In the genomic region with DNA sequence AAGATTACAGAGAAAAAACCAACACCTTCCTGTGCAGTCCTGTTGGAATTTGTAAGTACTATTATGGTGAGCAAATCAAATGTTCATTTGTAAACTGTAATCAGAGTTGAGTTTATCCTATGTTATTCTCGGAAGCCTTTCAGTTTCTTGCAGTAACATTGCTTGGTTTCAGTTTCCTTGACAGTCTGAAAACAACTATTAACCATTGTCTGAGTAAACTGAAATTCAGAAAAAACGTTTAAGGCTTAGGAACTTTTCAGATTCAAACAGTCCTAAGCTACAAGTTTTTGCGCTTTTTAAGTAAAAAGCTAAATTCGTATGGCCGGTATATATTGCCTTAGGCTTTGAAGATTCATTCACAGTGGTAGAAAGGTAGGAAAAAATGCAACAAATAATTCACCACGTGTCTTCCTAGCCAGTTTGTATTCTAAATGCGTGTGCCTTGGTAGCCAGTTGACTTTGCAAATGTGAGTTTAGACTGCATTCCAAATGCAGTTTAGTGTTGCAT, we compare ENCODE assay signal across 8 cellular contexts. TPM values are rescaled to one million over a fixed set of nuclear protein-coding genes. Genes with fewer than 3 reads are reported as not detected.
DNase-seq lines count a peak whose midpoint lies in the region; ATAC-seq, FAIRE-seq and TF ChIP-seq lines count a peak whose summit lies in the region.

No MANE protein-coding gene starts in this region.

- H3K9me3 Mint-ChIP-seq in CD4-positive, alpha-beta T cell = no peaks in the 10 kb centered on the region

- H3K36me3 Mint-ChIP-seq in CD4-positive, alpha-beta T cell (ENCODE audit: low read depth) = peaks cover 85% of the 10 kb centered on the region

- peaks cover 10% of the 10 kb centered on the region for H4K20me1 ChIP-seq in GM12878 (ENCODE audit: control insufficient read depth, insufficient read depth)

- peak overlapping the region; percentile 36 for H3K27ac ChIP-seq in CD4-positive, alpha-beta T cell (ENCODE audit: low read depth, low read length)
- H3K27ac ChIP-seq in HUES64 (ENCODE audit: low read depth, low read length) = no peak overlapping the region
- H3K27ac ChIP-seq in GM12878 (ENCODE audit: control insufficient read depth, insufficient read depth) = peak overlapping the region; percentile 99
- peak overlapping the region; percentile 99 to 100 for H3K27ac ChIP-seq in left lung
- peak overlapping the region; percentile 99 to 100 (median 99) for H3K27ac ChIP-seq in thyroid gland

- peaks cover 70% of the 10 kb centered on the region for H3K4me1 Mint-ChIP-seq in CD4-positive, alpha-beta T cell (ENCODE audit: low read depth)

- no peak for FAIRE-seq in GM12878 (lab: Jason Lieb, UNC)

- H3K4me3 ChIP-seq in HUES64 (ENCODE audit: low read length) (peak overlapping the region; percentile 97), GM12878 (peak overlapping the region; percentile 87), left lung (peak overlapping the region; percentile 62 to 91), thyroid gland (replicated peaks in 1 of 3) (peak overlapping the region in 2 of 3 donors; percentile 30 to 92)

- POLR2A ChIA-PET in CD4-positive, alpha-beta T cell (lab: Charles Lee) = interaction anchor here (0.6 to 1.6 kb wide), 9 partner anchors 11 to 1947 kb away, joined by 3 to 6 read pairs (median 3); no protein-coding TSS in a partner anchor
- POLR2A ChIA-PET in GM12878 (lab: Charles Lee) = interaction anchor here (0.9 to 2.8 kb wide), 5 partner anchors 12 to 265 kb away, joined by 3 to 23 read pairs (median 6); no protein-coding TSS in a partner anchor

- peak overlapping the region; percentile 98 for H3K4me3 Mint-ChIP-seq in CD4-positive, alpha-beta T cell

- no peak for TF ChIP-seq RAD21 in GM12878 (IDR thresholded peaks at IDR 0.05; ENCODE audit: insufficient read depth, low read depth, low read length)

- CTCF ChIA-PET in CD4-positive, alpha-beta T cell (lab: Charles Lee) = interaction anchor here (1.4 kb wide), 1 partner anchor 38 kb away, joined by 6 read pairs; no protein-coding TSS in a partner anchor
- CTCF ChIA-PET in GM12878 (lab: Yijun Ruan, JAX) = interaction anchor here (1.4 to 2.5 kb wide), 4 partner anchors 11 to 266 kb away, joined by 5 to 16 read pairs (median 8); no protein-coding TSS in a partner anchor

- H3K36me3 ChIP-seq in HUES64 (ENCODE audit: insufficient read depth, low read length) (peaks cover 32% of the 10 kb centered on the region), GM12878 (ENCODE audit: control insufficient read depth in 2 of 2, insufficient read depth in 2 of 2, low read length in 1 of 2) (peaks cover 0 to 5% of the 10 kb centered on the region in 2 experiments; a peak in 2 of 4 replicates), left lung (peaks cover 0 to 6% of the 10 kb centered on the region in 2 donors), thyroid gland (no peaks in the 10 kb centered on the region)

- RAD21 ChIA-PET in GM12878 (lab: Charles Lee; ENCODE audit: unreplicated experiment) = interaction anchor here (0.8 to 2.4 kb wide), 5 partner anchors 12 to 267 kb away, joined by 4 to 10 read pairs (median 6); a partner anchor contains a TSS

- TF ChIP-seq EP300 in GM12878 (IDR thresholded peaks at IDR 0.05; ENCODE audit: borderline replicate concordance in 1 of 2, control insufficient read depth in 1 of 2, low read depth in 2 of 2, low read length in 2 of 2) = no peak

- H3K4me2 ChIP-seq in GM12878 (ENCODE audit: control insufficient read depth, insufficient read depth) = peak overlapping the region; percentile 77

- no peaks in the 10 kb centered on the region for H3K9me3 ChIP-seq in CD4-positive, alpha-beta T cell (ENCODE audit: control insufficient read depth, low read length)
- H3K9me3 ChIP-seq in HUES64 (ENCODE audit: insufficient read depth, low read depth, low read length) (no peaks in the 10 kb centered on the region), GM12878 (replicated peaks; ENCODE audit: control insufficient read depth, insufficient read depth, low read length) (no peaks in the 10 kb centered on the region), left lung (no peaks in the 10 kb centered on the region), thyroid gland (no peaks in the 10 kb centered on the region)

- TF ChIP-seq CTCF in CD4-positive, alpha-beta T cell (IDR thresholded peaks at IDR 0.05) = no peak
- no peak for TF ChIP-seq CTCF in GM12878 (IDR thresholded peaks at IDR 0.05 in 2 of 3, conservative IDR thresholded peaks at IDR 0.05 in 1 of 3; ENCODE audit: control insufficient read depth in 2 of 3, extremely low read depth in 1 of 3, insufficient read depth in 1 of 3, low read depth in 3 of 3, low read length in 3 of 3)
- no peak for TF ChIP-seq CTCF in left lung (IDR thresholded peaks at IDR 0.05)
- TF ChIP-seq CTCF in thyroid gland (IDR thresholded peaks at IDR 0.05) = no peak

- ATAC-seq in CD4-positive, alpha-beta T cell (ENCODE audit: poor library complexity) = no peak
- ATAC-seq in GM12878 (no peak), left lung (no peak), HG02870 (IDR thresholded peaks at IDR 0.05; ENCODE audit: unreplicated experiment) (no peak), GM18511 (IDR thresholded peaks at IDR 0.05; ENCODE audit: unreplicated experiment) (no peak)

- 14% methylated on average over 7 of the region's 7 CpGs for WGBS in HUES64
- WGBS in GM12878 (ENCODE audit: insufficient coverage, insufficient replicate concordance, low lambda C conversion rate, missing lambda C conversion rate) = 1% methylated on average over 7 of the region's 7 CpGs
- 2 to 3% methylated on average over 7 of the region's 7 CpGs for WGBS in thyroid gland, 2 donors

- peaks cover 79% of the 10 kb centered on the region for H3K79me2 ChIP-seq in GM12878 (ENCODE audit: control insufficient read depth, insufficient read depth, low read length)

- H2AFZ ChIP-seq in GM12878 (ENCODE audit: control insufficient read depth, low read depth, low read length) = no peak overlapping the region

- no peaks in the 10 kb centered on the region for H3K27me3 ChIP-seq in CD4-positive, alpha-beta T cell (ENCODE audit: control insufficient read depth, insufficient read depth, low read length)
- H3K27me3 ChIP-seq in HUES64 (ENCODE audit: insufficient read depth, low read length) (no peaks in the 10 kb centered on the region), GM12878 (replicated peaks in 1 of 2; ENCODE audit: control insufficient read depth in 2 of 2, insufficient read depth in 2 of 2, low read length in 1 of 2) (no peaks in the 10 kb centered on the region), left lung (no peaks in the 10 kb centered on the region), thyroid gland (no peaks in the 10 kb centered on the region)

- no peak for DNase-seq in CD4-positive, alpha-beta T cell
- DNase-seq in GM12878 (ENCODE audit: low read depth, low spot score) (no peak), left lung (no peak), thyroid gland (no peak)
- DNase-seq in effector CD8-positive, alpha-beta T cell (lab: John Stamatoyannopoulos, UW) = no peak

- peak overlapping the region; percentile 99 for H3K9ac ChIP-seq in HUES64 (ENCODE audit: low read depth, low read length)
- H3K9ac ChIP-seq in GM12878 (ENCODE audit: control insufficient read depth, insufficient read depth, low read length) = peak overlapping the region; percentile 59

- peak overlapping the region; percentile 96 for H3K27ac Mint-ChIP-seq in CD4-positive, alpha-beta T cell

- SMC1A ChIA-PET in GM12878 (lab: Charles Lee; ENCODE audit: uncharacterized antibody, unreplicated experiment) = interaction anchor here (0.9 to 6.8 kb wide), 13 partner anchors 13 to 1186 kb away, joined by 3 to 48 read pairs (median 5); no protein-coding TSS in a partner anchor

- intact Hi-C loops in CD4-positive, alpha-beta T cell (cut with DNase I, micrococcal nuclease) = loop anchor here (2.0 to 10.0 kb wide), 3 partner anchors 42 to 1642 kb away; a partner anchor contains a TSS
- intact Hi-C loops in GM12878 (cut with micrococcal nuclease; ENCODE audit: unreplicated experiment) = loop anchor here (1.0 kb wide), 1 partner anchor 45 kb away; no protein-coding TSS in a partner anchor
- intact Hi-C loops in left lung (cut with DNase I) = no loop called here
- intact Hi-C loops in thyroid gland (cut with DNase I) = loop anchor here (10.0 kb wide), 1 partner anchor 272 kb away; a partner anchor contains a TSS

- no peaks in the 10 kb centered on the region for H3K27me3 Mint-ChIP-seq in CD4-positive, alpha-beta T cell

- H3K4me1 ChIP-seq in HUES64 (ENCODE audit: insufficient read depth, low read length) (peaks cover 32% of the 10 kb centered on the region), GM12878 (ENCODE audit: control insufficient read depth, insufficient read depth, low read length) (peaks cover 9% of the 10 kb centered on the region), left lung (peaks cover 31 to 78% of the 10 kb centered on the region in 2 donors), thyroid gland (peaks cover 39 to 45% of the 10 kb centered on the region in 2 donors)

- in situ Hi-C loops in GM12878 (cut with MboI) = loop anchor here (10.0 to 25.0 kb wide), 2 partner anchors 1182 to 1864 kb away; a partner anchor contains a TSS

- BruUV-seq in GM12878 (replicated peaks; lab: Mats Ljungman, UMichigan) = no TSS peak

- TF ChIP-seq POLR2A in GM12878 (IDR thresholded peaks at IDR 0.05; ENCODE audit: low read depth, low read length) (no peak), thyroid gland (IDR thresholded peaks at IDR 0.05) (peak in 1 of 2 donors; percentile 24)

TF ChIP-seq in GM12878, 131 proteins besides CTCF, POLR2A, EP300 and RAD21 (continues in another document):
- TF ChIP-seq IKZF2 (IDR thresholded peaks at IDR 0.05) = peak in 1 of 2 experiments; percentile 24; a peak in 1 of 4 replicates

RNA-seq across cellular contexts. Expression of a gene that starts 2.5 kb away (rescaled TPM):
- 100 to 1,000 TPM; 136 to 137 TPM for total RNA-seq in CD4-positive, alpha-beta T cell
- polyA plus RNA-seq in HUES64 (2013, experiment 1 of 2) = 68.5 TPM
- polyA plus RNA-seq in HUES64 (2013, experiment 2 of 2) = 85.0 TPM
- total RNA-seq in GM12878 (2013; cell fraction: nucleolus; rRNA removed) = 245 and 259 TPM in 2 replicates
- total RNA-seq in GM12878 (2014; rRNA removed) (47.0 and 61.9 TPM in 2 replicates), GM12878 (2014; rRNA removed; fragmentation: Illumina TruSeq; extraction: Trizol) (79.3 and 80.8 TPM in 2 replicates), GM12878 (2021) (52.3 and 52.7 TPM in 2 replicates), left lung (10 to 100 TPM; 55.3 to 59.6 TPM), thyroid gland (100 to 1,000 TPM in 2 of 4 donors, 10 to 100 TPM in 2; 89.4 to 109 (median 99.4) TPM)
- 26.9 TPM for polyA plus RNA-seq in GM12878 (2011; ENCODE audit: low read depth)
- polyA plus RNA-seq in GM12878 (2011; rRNA removed) (96.2 and 163 TPM in 2 replicates), GM12878 (2014; fragmentation: Illumina TruSeq; extraction: Trizol) (64.6 and 82.2 TPM in 2 replicates), GM12878 (2014; fragmentation: Nextera tagmentation; extraction: Ambion mirVana) (10 to 100 TPM; 27.0 to 32.5 TPM), GM12878 (2014; rRNA removed) (35.2 and 41.9 TPM in 2 replicates), GM12878 (2016; fragmentation: Nextera tagmentation; extraction: Ambion mirVana) (10 to 100 TPM; 58.4 to 65.8 TPM)
- 21.1 and 24.1 TPM in 2 replicates for polyA plus RNA-seq in GM12878 (2011; cell fraction: cytosol; rRNA removed)
- polyA plus RNA-seq in GM12878 (2011; cell fraction: nucleus; rRNA removed) = 47.4 and 47.9 TPM in 2 replicates
- polyA plus RNA-seq in GM12878 (2012) = 44.8 and 50.5 TPM in 2 replicates
- polyA minus RNA-seq in GM12878 (2011; rRNA and poly(A)+ RNA removed) = 36.5 and 47.3 TPM in 2 replicates
- polyA minus RNA-seq in GM12878 (2011; cell fraction: cytosol; rRNA and poly(A)+ RNA removed) = 23.4 and 33.1 TPM in 2 replicates
- polyA minus RNA-seq in GM12878 (2011; cell fraction: nucleus; rRNA and poly(A)+ RNA removed) = 27.8 and 40.3 TPM in 2 replicates

Comparison
In these comparisons a context has a peak if more than half of its experiments do, and no peak if none do; other contexts are left out.
1. intact Hi-C loops: an anchor here in CD4-positive, alpha-beta T cell (2.0 to 10.0 kb wide), GM12878 (1.0 kb wide) and thyroid gland (10.0 kb wide); none called in left lung.